Comparison of ENCODE assay signal across 8 cellular contexts in the genomic region with DNA sequence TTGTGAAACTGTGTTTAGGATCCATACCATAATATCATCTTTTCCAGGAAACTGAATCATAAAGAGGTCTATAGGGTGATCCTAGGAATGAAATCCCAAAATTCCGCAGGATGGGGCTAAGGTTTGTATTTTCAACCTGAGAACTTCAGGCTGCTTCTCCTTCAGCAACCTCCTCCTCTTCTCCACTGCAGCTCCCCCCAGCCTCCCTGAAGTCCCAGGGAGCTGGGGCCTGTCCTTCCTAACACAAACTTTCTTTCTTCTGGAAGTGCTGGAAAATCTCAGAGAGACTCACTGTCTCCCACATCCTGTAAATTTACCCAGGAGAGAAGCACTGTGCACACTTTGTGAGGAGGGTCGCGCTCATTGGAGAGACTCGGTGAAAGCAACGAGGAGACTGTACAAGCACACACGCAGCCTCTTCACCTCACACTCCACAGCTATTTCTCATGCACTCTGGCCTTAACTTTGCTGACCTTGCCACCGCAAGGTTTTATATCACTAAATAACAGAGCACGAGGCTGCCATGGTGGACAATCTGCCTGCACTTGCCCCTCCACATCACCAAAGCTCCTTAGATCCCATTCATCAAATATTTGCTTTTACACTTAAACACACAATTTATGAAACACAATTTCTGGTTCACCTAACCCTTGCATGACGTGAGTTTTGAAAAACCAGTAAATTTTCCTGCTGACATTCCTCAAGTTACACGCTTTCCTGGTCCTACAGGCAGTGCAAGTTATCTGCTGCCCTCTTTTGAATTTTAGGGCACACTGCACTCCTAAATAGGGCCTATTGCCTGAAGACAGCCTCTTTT. TPM values are rescaled to one million over a fixed set of nuclear protein-coding genes. Genes with fewer than 3 reads are reported as not detected.
DNase-seq lines count a peak whose midpoint lies in the region; ATAC-seq and TF ChIP-seq lines count a peak whose summit lies in the region.

No MANE protein-coding gene starts in this region.

- peak overlapping the region; percentile 32 for H3K4me3 ChIP-seq in brain microvascular endothelial cell (ENCODE audit: low read depth, low read length)

- H3K27me3 ChIP-seq in brain microvascular endothelial cell (replicated peaks), result no peaks in the 10 kb centered on the region

- DNase-seq in DMS 273 (lab: John Stamatoyannopoulos, UW; ENCODE audit: unreplicated experiment) (peak; percentile 90), NCI-H2227 treated with DMSO at 0.1 percent for 48 hours (lab: John Stamatoyannopoulos, UW) (peak; percentile 28), brain microvascular endothelial cell (peak; percentile 81), iPS-NIHi11 (ENCODE audit: low spot score) (peak; percentile 87), stromal cell of bone marrow (ENCODE audit: low read depth) (peak; percentile 70), GDM1 (lab: John Stamatoyannopoulos, UW) (no peak), immature natural killer cell (no peak)

- no peaks in the 10 kb centered on the region for H3K36me3 ChIP-seq in brain microvascular endothelial cell (replicated peaks)

- H3K4me1 Mint-ChIP-seq in immature natural killer cell, result no peaks in the 10 kb centered on the region

- in situ Hi-C loops in brain microvascular endothelial cell (cut with HindIII; ENCODE audit: low pct_ligation_motif_present, low sequenced_read_pairs), result no loop called here

- peak; percentile 69 for ATAC-seq in HG02885 (IDR thresholded peaks at IDR 0.05; ENCODE audit: poor library complexity, unreplicated experiment)

- H3K9me3 Mint-ChIP-seq in immature natural killer cell, result no peaks in the 10 kb centered on the region

- no peak overlapping the region for H3K27ac Mint-ChIP-seq in immature natural killer cell

- peaks cover 2 to 3% (median 2%) of the 10 kb centered on the region in 3 donors for H3K27me3 Mint-ChIP-seq in immature natural killer cell (ENCODE audit: low read depth in 3 of 3)

- no peak overlapping the region for H3K4me3 Mint-ChIP-seq in immature natural killer cell

- H3K27ac ChIP-seq in brain microvascular endothelial cell, result peak overlapping the region; percentile 47

- TF ChIP-seq CTCF in brain microvascular endothelial cell (IDR thresholded peaks at IDR 0.05; ENCODE audit: low read depth, low read length, missing control alignments), result peak; percentile 94

- no peaks in the 10 kb centered on the region for H3K36me3 Mint-ChIP-seq in immature natural killer cell

RNA-seq across cellular contexts. Expression of a gene that starts 14.3 kb away (rescaled TPM):
- polyA plus RNA-seq in immature natural killer cell, result not detected

Comparison
In these comparisons a context has a peak if more than half of its experiments do, and no peak if none do; other contexts are left out.
1. DNase-seq: peak in DMS 273 (single experiment), NCI-H2227 treated with DMSO at 0.1 percent for 48 hours (single experiment), brain microvascular endothelial cell (single experiment), iPS-NIHi11 (single experiment) and stromal cell of bone marrow (single experiment); none in GDM1 (single experiment) and immature natural killer cell (0 of 3).